In the genomic region with DNA sequence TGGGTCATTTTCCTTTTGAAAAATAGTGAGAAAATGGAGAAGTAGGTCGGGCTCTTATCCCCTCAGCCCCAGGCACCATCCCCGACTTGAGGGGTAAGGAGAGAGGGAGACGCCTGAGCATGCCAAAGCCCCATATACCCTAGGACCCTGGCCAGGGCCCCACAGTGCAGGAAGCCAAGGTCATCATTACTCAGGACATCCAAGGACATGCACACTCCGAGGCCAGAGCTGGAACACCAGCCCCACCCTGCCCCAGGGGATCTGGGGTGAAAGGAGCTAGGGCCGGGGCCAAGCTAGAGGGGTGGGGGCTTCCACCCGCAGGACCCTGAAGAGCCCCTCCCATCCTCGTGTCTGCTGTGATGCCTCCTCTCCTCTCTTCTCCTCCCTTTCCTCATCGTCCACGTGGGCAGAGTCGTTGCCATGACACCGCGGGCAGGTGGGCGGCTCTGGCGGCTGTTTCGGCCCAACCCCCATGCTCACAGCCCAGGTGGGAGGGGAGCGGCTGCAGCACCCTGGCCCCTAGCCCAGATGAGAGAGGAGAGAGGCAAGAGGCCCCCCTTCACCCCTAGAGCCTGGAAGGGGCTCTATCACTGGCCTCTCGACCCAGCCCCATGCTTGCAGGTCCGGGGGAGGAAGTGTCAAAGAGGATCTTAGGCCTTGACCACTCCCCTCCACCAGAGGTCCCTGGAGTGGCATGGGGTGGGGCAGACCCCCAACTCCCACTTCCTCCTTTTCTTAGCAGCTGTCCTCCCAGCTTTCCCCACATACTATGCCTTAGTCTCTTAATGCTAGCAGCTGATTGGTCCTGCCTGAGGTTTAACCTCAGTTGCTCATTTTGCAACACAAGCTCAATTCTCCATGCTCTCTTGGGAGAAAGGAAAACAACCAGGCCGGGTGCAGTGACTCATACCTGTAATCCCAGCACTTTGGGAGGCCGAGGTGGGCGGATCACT, we compare ENCODE assay signal across 8 cellular contexts. TPM values are rescaled to one million over a fixed set of nuclear protein-coding genes. Genes with fewer than 3 reads are reported as not detected.
A peak's percentile ranks its signal among the peaks of the same experiment; 100 is the strongest.
DNase-seq lines count a peak whose midpoint lies in the region; ATAC-seq and TF ChIP-seq lines count a peak whose summit lies in the region.

No MANE protein-coding gene starts in this region.

- no peak overlapping the region for H3K27ac ChIP-seq in esophagus squamous epithelium

- H3K27me3 ChIP-seq in esophagus squamous epithelium, result peaks cover 0 to 71% (median 0%) of the 10 kb centered on the region in 4 donors

- no peaks in the 10 kb centered on the region for H3K4me1 ChIP-seq in esophagus squamous epithelium

- intact Hi-C loops in esophagus squamous epithelium (cut with DNase I), result no loop called here

- peak; percentile 11 to 28 for DNase-seq in NCI-H524 (lab: John Stamatoyannopoulos, UW)
- no peak for DNase-seq in NCI-H524 treated with DMSO at 0.1 percent for 48 hours (lab: John Stamatoyannopoulos, UW)
- peak; percentile 25 for DNase-seq in NCI-H1436 treated with DMSO at 0.1 percent for 48 hours (lab: John Stamatoyannopoulos, UW)
- peak; percentile 31 for DNase-seq in fibroblast of mammary gland (ENCODE audit: low read depth)
- DNase-seq in retina, result peak; percentile 68
- no peak for DNase-seq in esophagus squamous epithelium (lab: John Stamatoyannopoulos, UW)

- TF ChIP-seq POLR2A in esophagus squamous epithelium (IDR thresholded peaks at IDR 0.05), result no peak

- TF ChIP-seq CTCF in fibroblast of mammary gland (conservative IDR thresholded peaks at IDR 0.05; ENCODE audit: control insufficient read depth, insufficient read depth, low read depth, low read length) (no peak), esophagus squamous epithelium (IDR thresholded peaks at IDR 0.05) (no peak)

- H3K4me3 ChIP-seq in fibroblast of mammary gland (ENCODE audit: control insufficient read depth, low read depth, low read length) (no peak overlapping the region), esophagus squamous epithelium (no peak overlapping the region)

- WGBS in esophagus squamous epithelium, 2 donors, result 13 to 23% methylated on average over 5 to 8 of the region's 21 CpGs

- ATAC-seq in GM21447 (IDR thresholded peaks at IDR 0.05; ENCODE audit: unreplicated experiment) (no peak), HG02981 (IDR thresholded peaks at IDR 0.05; ENCODE audit: unreplicated experiment) (no peak)

- H3K9me3 ChIP-seq in esophagus squamous epithelium, result no peaks in the 10 kb centered on the region

- H3K36me3 ChIP-seq in esophagus squamous epithelium, result no peaks in the 10 kb centered on the region

RNA-seq across cellular contexts. Expression of a gene that starts 10.6 kb away (rescaled TPM):
- total RNA-seq in esophagus squamous epithelium, result under 1 TPM in 2 of 4 donors, not detected in 2; 0.18 to 0.19 TPM

RNA-seq across cellular contexts. Expression of a gene that starts 59.3 kb away (rescaled TPM):
- 10 to 100 TPM; 29.5 to 41.8 (median 36.0) TPM for total RNA-seq in esophagus squamous epithelium

Comparison
In these comparisons a context has a peak if more than half of its experiments do, and no peak if none do; other contexts are left out.
1. DNase-seq: peak in NCI-H524 (2 of 2), NCI-H1436 treated with DMSO at 0.1 percent for 48 hours (single experiment), fibroblast of mammary gland (single experiment) and retina (single experiment); none in NCI-H524 treated with DMSO at 0.1 percent for 48 hours (single experiment) and esophagus squamous epithelium (single experiment).